18 cellular contexts compared by ENCODE assay signal in genomic region chr18:28281400-28281799, GRCh38.
"Had no signal": no experiment of that assay in that cellular context is flagged by ENCODE, and none has a peak within 500 bp of the region (broad histone marks: within the 10 kb centered on the region; RNA-seq: fewer than 3 reads in every experiment).

No MANE protein-coding gene starts in this region.

- H3K27ac ChIP-seq: cardiac muscle cell, gastrocnemius medialis, heart right ventricle, left lung, parathyroid adenoma, stomach, testis, upper lobe of left lung had no signal

- H3K36me3 ChIP-seq: cardiac muscle cell, gastrocnemius medialis, heart right ventricle, left lung, stomach, upper lobe of left lung had no signal

- H3K27ac Mint-ChIP-seq: activated T-helper 17 cell treated with anti-CD3 and anti-CD28 coated beads, Interleukin-2, amount 50 U/mL, for 72 hours had no signal

- DNase-seq: activated CD4-positive, CD25-positive, alpha-beta regulatory T cell treated with anti-CD3 and anti-CD28 coated beads, Interleukin-2, amount 50 U/mL, for 72 hours; activated naive CD4-positive, alpha-beta T cell treated with Interleukin-2 at 50 U/mL for 16 hours; activated T-cell treated with anti-CD3 and anti-CD28 coated beads for 4 hours; erythroblast; gastrocnemius medialis; heart right ventricle; left lung; mammary epithelial cell; mucosa of descending colon; naive thymus-derived CD4-positive, alpha-beta T cell; stimulated activated CD4-positive, alpha-beta T cell treated with anti-CD3 and anti-CD28 coated beads, Interleukin-1b, Interleukin-23, amount 100 ng/mL, for 48 hours; stomach; testis; upper lobe of left lung had no signal

- H3K4me3 ChIP-seq: cardiac muscle cell, gastrocnemius medialis, heart right ventricle, left lung, mucosa of descending colon, stomach, testis, upper lobe of left lung had no signal

- H2AFZ ChIP-seq: parathyroid adenoma had no signal

- H3K79me2 ChIP-seq: parathyroid adenoma had no signal

- H3K4me1 ChIP-seq: gastrocnemius medialis, heart right ventricle, left lung, parathyroid adenoma, stomach, testis, upper lobe of left lung had no signal

- H3K4me1 Mint-ChIP-seq: activated T-helper 17 cell treated with anti-CD3 and anti-CD28 coated beads, Interleukin-2, amount 50 U/mL, for 72 hours; naive thymus-derived CD4-positive, alpha-beta T cell had no signal

- H3K27me3 ChIP-seq: cardiac muscle cell, gastrocnemius medialis, heart right ventricle, left lung, stomach, testis, upper lobe of left lung had no signal

- H3K36me3 Mint-ChIP-seq: naive thymus-derived CD4-positive, alpha-beta T cell had no signal

- H3K9ac ChIP-seq: parathyroid adenoma had no signal

- H3K27me3 Mint-ChIP-seq: activated T-helper 17 cell treated with anti-CD3 and anti-CD28 coated beads, Interleukin-2, amount 50 U/mL, for 72 hours; naive thymus-derived CD4-positive, alpha-beta T cell had no signal

- FAIRE-seq: kidney had no signal

- H3K9me3 ChIP-seq: gastrocnemius medialis, heart right ventricle, testis, upper lobe of left lung had no signal

- H3K4me3 Mint-ChIP-seq: activated T-helper 17 cell treated with anti-CD3 and anti-CD28 coated beads, Interleukin-2, amount 50 U/mL, for 72 hours; naive thymus-derived CD4-positive, alpha-beta T cell had no signal
